In genomic region chr10:107022600-107023354, GRCh38 we compare ENCODE assay signal across 21 cellular contexts.
DNase-seq lines count a peak whose midpoint lies in the region; ATAC-seq and TF ChIP-seq lines count a peak whose summit lies in the region.
"Had no signal": no experiment of that assay in that cellular context is flagged by ENCODE, and none has a peak within 500 bp of the region (broad histone marks: within the 10 kb centered on the region; RNA-seq: fewer than 3 reads in every experiment).

No MANE protein-coding gene starts in this region.

- WGBS in esophagus muscularis mucosa = 80% methylated on average over 6 of the region's 6 CpGs

- DNase-seq in BE2C (peak; percentile 67), H4 (ENCODE audit: low spot score) (peak; percentile 8), esophagus muscularis mucosa (ENCODE audit: extremely low spot score) (peak; percentile 88), left lobe of liver (ENCODE audit: low spot score) (no peak), COR-L47 (lab: John Stamatoyannopoulos, UW) (no peak)
- DNase-seq in activated naive CD4-positive, alpha-beta T cell treated with anti-CD3 and anti-CD28 coated beads, Interleukin-2, amount 50 U/mL, for 72 hours (ENCODE audit: low spot score in 2 of 2) = no peak
- DNase-seq in CD8-positive, alpha-beta T cell = no peak
- DNase-seq: DMS153, GF-D8, HCEC 1CT, NCI-H1105 treated with DMSO at 0.1 percent for 48 hours, NCI-H1694 treated with DMSO at 0.1 percent for 48 hours, NCI-H2107, NCI-H2227 treated with DMSO at 0.1 percent for 48 hours, NCI-H510A treated with DMSO at 0.1 percent for 48 hours, SW 1271 had no signal

- no peak for TF ChIP-seq POLR2A in esophagus muscularis mucosa (IDR thresholded peaks at IDR 0.05; ENCODE audit: low read depth)

- ATAC-seq in SK-N-SH treated with all-trans-retinoic acid at 6 μM for 48 hours (peak; percentile 72; the same call in 1 of the 3 replicates), left lobe of liver (no peak)
- no peak for ATAC-seq in activated naive CD4-positive, alpha-beta T cell treated with anti-CD3 and anti-CD28 coated beads, Interleukin-2, amount 50 U/mL, for 72 hours
- ATAC-seq in CD8-positive, alpha-beta T cell = no peak
- ATAC-seq: A549, Panc1 had no signal

- no peaks in the 10 kb centered on the region for H3K4me1 Mint-ChIP-seq in CD8-positive, alpha-beta T cell (ENCODE audit: low read depth)

- H3K36me3 Mint-ChIP-seq in activated naive CD4-positive, alpha-beta T cell treated with anti-CD3 and anti-CD28 coated beads, Interleukin-2, amount 50 U/mL, for 72 hours = peaks cover 0 to 6% of the 10 kb centered on the region in 2 donors
- no peaks in the 10 kb centered on the region for H3K36me3 Mint-ChIP-seq in CD8-positive, alpha-beta T cell

- no peaks in the 10 kb centered on the region for H3K27me3 Mint-ChIP-seq in CD8-positive, alpha-beta T cell (ENCODE audit: low read depth)

- H3K4me3 ChIP-seq in BE2C (ENCODE audit: low read depth, low read length) (peak overlapping the region; percentile 35), esophagus muscularis mucosa (no peak overlapping the region)
- no peak overlapping the region for H3K4me3 ChIP-seq in CD8-positive, alpha-beta T cell (ENCODE audit: low read depth, low read length)
- H3K4me3 ChIP-seq: A549; BLaER1 treated with 17β-estradiol and CSF1 and Interleukin-3, amounts not matched to agents 10 nM and 100 nM; SJCRH30 had no signal

- H3K27me3 ChIP-seq in BE2C = no peaks in the 10 kb centered on the region
- no peaks in the 10 kb centered on the region for H3K27me3 ChIP-seq in esophagus muscularis mucosa
- H3K27me3 ChIP-seq in CD8-positive, alpha-beta T cell (ENCODE audit: insufficient read depth, low read length) = no peaks in the 10 kb centered on the region
- H3K27me3 ChIP-seq: BLaER1 treated with 17β-estradiol and CSF1 and Interleukin-3, amounts not matched to agents 10 nM and 100 nM; SJCRH30 had no signal

- POLR2A ChIA-PET in CD8-positive, alpha-beta T cell (lab: Charles Lee) = no interaction called here

- peaks cover 4 to 12% of the 10 kb centered on the region in 2 donors for H3K9me3 Mint-ChIP-seq in activated naive CD4-positive, alpha-beta T cell treated with anti-CD3 and anti-CD28 coated beads, Interleukin-2, amount 50 U/mL, for 72 hours
- no peaks in the 10 kb centered on the region for H3K9me3 Mint-ChIP-seq in CD8-positive, alpha-beta T cell

- H3K4me1 ChIP-seq in BE2C (peaks cover 37% of the 10 kb centered on the region), esophagus muscularis mucosa (no peaks in the 10 kb centered on the region)
- no peaks in the 10 kb centered on the region for H3K4me1 ChIP-seq in CD8-positive, alpha-beta T cell (ENCODE audit: insufficient read depth, low read length)
- H3K4me1 ChIP-seq: A549, SJCRH30 had no signal

- H3K27ac Mint-ChIP-seq in activated naive CD4-positive, alpha-beta T cell treated with anti-CD3 and anti-CD28 coated beads, Interleukin-2, amount 50 U/mL, for 72 hours = no peak overlapping the region
- H3K27ac Mint-ChIP-seq in CD8-positive, alpha-beta T cell = no peak overlapping the region

- H3K27ac ChIP-seq in esophagus muscularis mucosa (replicated peaks in 1 of 4) = no peak overlapping the region
- no peak overlapping the region for H3K27ac ChIP-seq in CD8-positive, alpha-beta T cell (ENCODE audit: low read depth, low read length)
- H3K27ac ChIP-seq: A549; BLaER1 treated with 17β-estradiol and CSF1 and Interleukin-3, amounts not matched to agents 10 nM and 100 nM; SJCRH30 had no signal

- intact Hi-C loops in esophagus muscularis mucosa (cut with DNase I) = no loop called here
- intact Hi-C loops in CD8-positive, alpha-beta T cell (cut with DNase I, micrococcal nuclease) = no loop called here

- H3K4me3 Mint-ChIP-seq in CD8-positive, alpha-beta T cell = no peak overlapping the region

- no peaks in the 10 kb centered on the region for H3K9me3 ChIP-seq in BE2C
- H3K9me3 ChIP-seq in esophagus muscularis mucosa = no peaks in the 10 kb centered on the region
- H3K9me3 ChIP-seq in CD8-positive, alpha-beta T cell (ENCODE audit: low read length) = no peaks in the 10 kb centered on the region
- H3K9me3 ChIP-seq: A549; BLaER1 treated with 17β-estradiol and CSF1 and Interleukin-3, amounts not matched to agents 10 nM and 100 nM had no signal

- TF ChIP-seq EP300 in esophagus muscularis mucosa (IDR thresholded peaks at IDR 0.05) = no peak

- H3K36me3 ChIP-seq in BE2C (no peaks in the 10 kb centered on the region), esophagus muscularis mucosa (no peaks in the 10 kb centered on the region)
- H3K36me3 ChIP-seq in CD8-positive, alpha-beta T cell (ENCODE audit: insufficient read depth, low read length) = no peaks in the 10 kb centered on the region
- H3K36me3 ChIP-seq: BLaER1 treated with 17β-estradiol and CSF1 and Interleukin-3, amounts not matched to agents 10 nM and 100 nM had no signal

- TF ChIP-seq CTCF in BE2C (IDR thresholded peaks at IDR 0.05; ENCODE audit: low read depth, low read length) (peak; percentile 24; the same call in 1 of the 2 replicates), esophagus muscularis mucosa (IDR thresholded peaks at IDR 0.05) (no peak)
- no peak for TF ChIP-seq CTCF in CD8-positive, alpha-beta T cell (IDR thresholded peaks at IDR 0.05)

- CTCF ChIA-PET in CD8-positive, alpha-beta T cell (lab: Charles Lee) = no interaction called here

TF ChIP-seq in SK-N-SH treated with all-trans-retinoic acid at 6 μM for 48 hours, 23 proteins besides CTCF, POLR2A, EP300 and RAD21:
- TF ChIP-seq ZC3H10 (CRISPR knock-in tag; IDR thresholded peaks at IDR 0.05) (no peak), CSDC2 (CRISPR knock-in tag; IDR thresholded peaks at IDR 0.05) (no peak), ZNF8 (CRISPR knock-in tag; IDR thresholded peaks at IDR 0.05) (no peak), OSR1 (CRISPR knock-in tag; IDR thresholded peaks at IDR 0.05) (no peak), ZFP3 (CRISPR knock-in tag; IDR thresholded peaks at IDR 0.05) (peak; percentile 29; the same call in 1 of the 2 replicates), CSRNP3 (CRISPR knock-in tag; IDR thresholded peaks at IDR 0.05) (peak; percentile 53; the same call in 1 of the 2 replicates), ZNF70 (CRISPR knock-in tag; IDR thresholded peaks at IDR 0.05) (no peak), TSHZ2 (CRISPR knock-in tag; IDR thresholded peaks at IDR 0.05) (peak; percentile 82; the same call in 1 of the 2 replicates), CREB5 (CRISPR knock-in tag; IDR thresholded peaks at IDR 0.05; ENCODE audit: low read depth) (0 out of 2 replicates have a peak, but pooled peaks have one; percentile 11), TCF4 (CRISPR knock-in tag; IDR thresholded peaks at IDR 0.05; ENCODE audit: borderline replicate concordance) (peak; percentile 77), RARB (CRISPR knock-in tag; IDR thresholded peaks at IDR 0.05) (no peak), PPARA (CRISPR knock-in tag; IDR thresholded peaks at IDR 0.05; ENCODE audit: borderline replicate concordance) (0 out of 2 replicates have a peak, but pooled peaks have one; percentile 18)

Comparison
In these comparisons a context has a peak if more than half of its experiments do, and no peak if none do; other contexts are left out.
1. DNase-seq: peak in BE2C (single experiment), H4 (single experiment) and esophagus muscularis mucosa (single experiment); none in activated naive CD4-positive, alpha-beta T cell treated with anti-CD3 and anti-CD28 coated beads, Interleukin-2, amount 50 U/mL, for 72 hours (0 of 2), left lobe of liver (single experiment), COR-L47 (single experiment) and CD8-positive, alpha-beta T cell (0 of 7).